ENCODE assay signal across 10 cellular contexts in the genomic region with DNA sequence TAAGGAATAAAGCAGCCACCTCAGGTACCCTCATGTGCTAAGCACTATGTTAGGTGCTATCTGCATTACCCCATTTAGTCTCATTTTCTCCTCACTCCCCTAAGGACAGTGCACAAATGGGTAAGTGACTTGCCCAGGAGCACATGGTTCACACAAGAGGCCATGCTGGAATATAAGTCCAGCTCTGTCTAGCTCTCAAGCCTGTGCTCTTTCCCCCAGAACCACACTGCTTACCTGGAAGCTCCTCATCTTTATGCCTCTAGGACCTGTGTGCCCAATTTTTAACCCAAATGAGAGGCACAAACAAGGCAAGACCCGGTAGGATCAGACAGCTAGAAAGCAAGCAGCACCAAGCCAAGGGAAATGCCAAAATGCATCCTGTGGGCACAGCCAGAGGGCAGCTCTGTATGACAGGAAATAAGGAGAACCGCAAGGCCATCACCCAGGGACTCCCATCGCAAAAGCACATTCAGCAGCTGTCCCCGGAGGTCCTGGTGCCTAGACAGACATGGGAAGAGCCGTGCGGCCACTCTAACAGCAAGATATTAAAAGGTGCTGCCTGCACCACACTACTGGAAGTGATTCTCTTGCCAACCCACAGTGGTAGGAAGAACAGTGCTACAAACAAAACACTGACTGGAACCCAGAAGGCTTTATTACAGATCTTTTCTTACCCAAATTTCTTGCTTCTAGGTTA.
DNase-seq lines count a peak whose midpoint lies in the region; ATAC-seq, FAIRE-seq and TF ChIP-seq lines count a peak whose summit lies in the region.
"Had no signal": no experiment of that assay in that cellular context is flagged by ENCODE, and none has a peak within 500 bp of the region (broad histone marks: within the 10 kb centered on the region; RNA-seq: fewer than 3 reads in every experiment).

No MANE protein-coding gene starts in this region.

- H3K79me2 ChIP-seq in HepG2 (ENCODE audit: insufficient read depth, low read length): no peaks in the 10 kb centered on the region

- TF ChIP-seq EP300 in HepG2 (IDR thresholded peaks at IDR 0.05; ENCODE audit: low read depth in 2 of 2, low read length in 2 of 2) (no peak), HepG2 (CRISPR knock-in tag; IDR thresholded peaks at IDR 0.05; ENCODE audit: borderline replicate concordance) (no peak)

- H3K36me3 Mint-ChIP-seq in activated CD4-positive, alpha-beta memory T cell treated with anti-CD3 and anti-CD28 coated beads, Interleukin-2, amount 10 ng/mL, durations not matched to agents 7 days and 5 days (ENCODE audit: low read depth): no peaks in the 10 kb centered on the region

- DNase-seq in HepG2 (ENCODE audit: low spot score): no peak
- no peak for DNase-seq in right lobe of liver
- DNase-seq in activated CD4-positive, alpha-beta memory T cell treated with anti-CD3 and anti-CD28 coated beads, Interleukin-2, amount 10 ng/mL, durations not matched to agents 7 days and 5 days: peak; percentile 50
- peak; percentile 23 for DNase-seq in left ventricle myocardium inferior
- DNase-seq in vagina (ENCODE audit: extremely low spot score in 2 of 2): no peak
- DNase-seq in NCI-H1105 treated with DMSO at 0.1 percent for 48 hours (lab: John Stamatoyannopoulos, UW): no peak

- CTCF ChIA-PET in HepG2 (lab: Yijun Ruan, JAX; ENCODE audit: low intra/inter-chr PET ratio, low total read pairs): no interaction called here
- CTCF ChIA-PET in activated CD4-positive, alpha-beta memory T cell treated with anti-CD3 and anti-CD28 coated beads, Interleukin-2, amount 10 ng/mL, durations not matched to agents 7 days and 5 days (lab: Charles Lee): interaction anchor here (1.2 kb wide), 1 partner anchor 324 kb away, joined by 4 read pairs; no protein-coding TSS in a partner anchor

- H3K9me3 Mint-ChIP-seq in activated CD4-positive, alpha-beta memory T cell treated with anti-CD3 and anti-CD28 coated beads, Interleukin-2, amount 10 ng/mL, durations not matched to agents 7 days and 5 days: no peaks in the 10 kb centered on the region

- ATAC-seq in HepG2: no peak
- no peak for ATAC-seq in right lobe of liver
- no peak for ATAC-seq in HG03175 (IDR thresholded peaks at IDR 0.05; ENCODE audit: unreplicated experiment)
- ATAC-seq in HG02588 (IDR thresholded peaks at IDR 0.05; ENCODE audit: unreplicated experiment): no peak

- no peak overlapping the region for H3K9ac ChIP-seq in HepG2 (ENCODE audit: insufficient read depth, low read depth, low read length)

- no peaks in the 10 kb centered on the region for H4K20me1 ChIP-seq in HepG2 (ENCODE audit: insufficient read depth, low read length)

- 94% methylated on average over 6 of the region's 6 CpGs for WGBS in HepG2 (ENCODE audit: low lambda C conversion rate)
- WGBS in right lobe of liver (ENCODE audit: insufficient coverage, low coverage, low lambda C conversion rate, missing lambda C conversion rate): 22% methylated on average over 2 of the region's 6 CpGs

- FAIRE-seq in HepG2 (lab: Jason Lieb, UNC): no peak
- FAIRE-seq: D721Med, pancreas had no signal

- H3K4me1 Mint-ChIP-seq in activated CD4-positive, alpha-beta memory T cell treated with anti-CD3 and anti-CD28 coated beads, Interleukin-2, amount 10 ng/mL, durations not matched to agents 7 days and 5 days: peaks cover 60% of the 10 kb centered on the region

- H3K36me3 ChIP-seq in HepG2 (replicated peaks in 1 of 2; ENCODE audit: control insufficient read depth in 1 of 2, insufficient read depth in 2 of 2, low read length in 2 of 2) (peaks cover 6 to 21% of the 10 kb centered on the region in 2 experiments), right lobe of liver (no peaks in the 10 kb centered on the region), left ventricle myocardium inferior (no peaks in the 10 kb centered on the region), vagina (no peaks in the 10 kb centered on the region)
- H3K36me3 ChIP-seq: pancreas had no signal

- in situ Hi-C loops in HepG2 (cut with HindIII; ENCODE audit: extremely low pct_ligation_motif_present, low pct_unique_long_range_greater_than_20kb): no loop called here

- no peak overlapping the region for H3K27ac ChIP-seq in HepG2 (ENCODE audit: extremely low read length, insufficient read depth, low read length)
- H3K27ac ChIP-seq in right lobe of liver: no peak overlapping the region
- peak overlapping the region; percentile 63 for H3K27ac ChIP-seq in left ventricle myocardium inferior (replicated peaks)
- H3K27ac ChIP-seq in vagina: peak overlapping the region; percentile 69
- H3K27ac ChIP-seq: pancreas had no signal

- TF ChIP-seq CTCF in HepG2 (CRISPR knock-in tag; IDR thresholded peaks at IDR 0.05): no peak
- TF ChIP-seq CTCF in right lobe of liver (IDR thresholded peaks at IDR 0.05): no peak
- TF ChIP-seq CTCF in left ventricle myocardium inferior (IDR thresholded peaks at IDR 0.05; ENCODE audit: borderline replicate concordance): no peak
- TF ChIP-seq CTCF in vagina (IDR thresholded peaks at IDR 0.05): no peak

- POLR2A ChIA-PET in HepG2 (lab: Yijun Ruan, JAX): no interaction called here
- POLR2A ChIA-PET in activated CD4-positive, alpha-beta memory T cell treated with anti-CD3 and anti-CD28 coated beads, Interleukin-2, amount 10 ng/mL, durations not matched to agents 7 days and 5 days (lab: Charles Lee): interaction anchor here (1.7 to 2.0 kb wide), 2 partner anchors 24 to 81 kb away, joined by 6 to 7 read pairs; no protein-coding TSS in a partner anchor

- no peak overlapping the region for H2AFZ ChIP-seq in HepG2 (ENCODE audit: low read length)

- BruUV-seq in HepG2 (replicated peaks; lab: Mats Ljungman, UMichigan): no TSS peak

- intact Hi-C loops in HepG2 (cut with micrococcal nuclease; ENCODE audit: unreplicated experiment): no loop called here
- intact Hi-C loops in right lobe of liver (cut with DNase I): loop anchor here in 1 of 2 donors (10.0 kb wide), 1 partner anchor 73 kb away; no protein-coding TSS in a partner anchor
- intact Hi-C loops in left ventricle myocardium inferior (cut with micrococcal nuclease): no loop called here
- intact Hi-C loops in vagina (cut with DNase I): no loop called here

- peak overlapping the region; percentile 36 for H3K27ac Mint-ChIP-seq in activated CD4-positive, alpha-beta memory T cell treated with anti-CD3 and anti-CD28 coated beads, Interleukin-2, amount 10 ng/mL, durations not matched to agents 7 days and 5 days

- no peak overlapping the region for H3K4me2 ChIP-seq in HepG2 (ENCODE audit: low read depth, low read length)

- no peaks in the 10 kb centered on the region for H3K27me3 ChIP-seq in HepG2 (ENCODE audit: control insufficient read depth in 1 of 2, insufficient read depth in 2 of 2, low read length in 2 of 2)
- H3K27me3 ChIP-seq in right lobe of liver: no peaks in the 10 kb centered on the region
- H3K27me3 ChIP-seq in left ventricle myocardium inferior (ENCODE audit: low read depth): no peaks in the 10 kb centered on the region
- no peaks in the 10 kb centered on the region for H3K27me3 ChIP-seq in vagina
- H3K27me3 ChIP-seq: pancreas had no signal

- H3K4me3 ChIP-seq in HepG2 (replicated peaks in 1 of 3; ENCODE audit: insufficient read depth in 1 of 3, low read depth in 2 of 3, low read length in 3 of 3): no peak overlapping the region
- no peak overlapping the region for H3K4me3 ChIP-seq in right lobe of liver
- H3K4me3 ChIP-seq in left ventricle myocardium inferior: no peak overlapping the region
- H3K4me3 ChIP-seq in vagina: no peak overlapping the region
- H3K4me3 ChIP-seq: pancreas had no signal

- H3K27me3 Mint-ChIP-seq in activated CD4-positive, alpha-beta memory T cell treated with anti-CD3 and anti-CD28 coated beads, Interleukin-2, amount 10 ng/mL, durations not matched to agents 7 days and 5 days: no peaks in the 10 kb centered on the region

- H3K4me3 Mint-ChIP-seq in activated CD4-positive, alpha-beta memory T cell treated with anti-CD3 and anti-CD28 coated beads, Interleukin-2, amount 10 ng/mL, durations not matched to agents 7 days and 5 days: no peak overlapping the region

- TF ChIP-seq RAD21 in HepG2 (CRISPR knock-in tag; IDR thresholded peaks at IDR 0.05): no peak

- H3K4me1 ChIP-seq in HepG2 (ENCODE audit: insufficient read depth, low read length) (peaks cover 17% of the 10 kb centered on the region), right lobe of liver (peaks cover 0 to 7% (median 0%) of the 10 kb centered on the region in 4 donors), left ventricle myocardium inferior (peaks cover 57% of the 10 kb centered on the region), vagina (peaks cover 45% of the 10 kb centered on the region)
- H3K4me1 ChIP-seq: pancreas had no signal

- TF ChIP-seq POLR2A in HepG2 (IDR thresholded peaks at IDR 0.05; ENCODE audit: insufficient read depth in 1 of 2, low read depth in 2 of 2, low read length in 2 of 2): no peak
- no peak for TF ChIP-seq POLR2A in right lobe of liver (IDR thresholded peaks at IDR 0.05)
- TF ChIP-seq POLR2A in vagina (IDR thresholded peaks at IDR 0.05): no peak

- H3K9me3 ChIP-seq in HepG2 (ENCODE audit: low read length) (no peaks in the 10 kb centered on the region), right lobe of liver (no peaks in the 10 kb centered on the region), left ventricle myocardium inferior (replicated peaks) (no peaks in the 10 kb centered on the region), vagina (no peaks in the 10 kb centered on the region)
- H3K9me3 ChIP-seq: pancreas had no signal

TF ChIP-seq in HepG2, 621 proteins besides CTCF, POLR2A, EP300 and RAD21 (continues in another document):
- TF ChIP-seq ZNF713 (CRISPR knock-in tag; IDR thresholded peaks at IDR 0.05) (no peak), MTA1 (CRISPR knock-in tag; IDR thresholded peaks at IDR 0.05; ENCODE audit: borderline replicate concordance) (no peak), ZNF788 (CRISPR knock-in tag; IDR thresholded peaks at IDR 0.05; ENCODE audit: borderline replicate concordance) (no peak), MNT (IDR thresholded peaks at IDR 0.05) (peak; percentile 91)

Comparison
In these comparisons a context has a peak if more than half of its experiments do, and no peak if none do; other contexts are left out.
1. DNase-seq: peak in activated CD4-positive, alpha-beta memory T cell treated with anti-CD3 and anti-CD28 coated beads, Interleukin-2, amount 10 ng/mL, durations not matched to agents 7 days and 5 days (single experiment) and left ventricle myocardium inferior (single experiment); none in HepG2 (single experiment), right lobe of liver (0 of 3), vagina (0 of 2) and NCI-H1105 treated with DMSO at 0.1 percent for 48 hours (single experiment).
2. H3K27ac ChIP-seq: peak in left ventricle myocardium inferior (single experiment) and vagina (single experiment); none in HepG2 (single experiment) and right lobe of liver (0 of 3).